ENCODE assay signal across 31 cellular contexts in genomic region chr3:17038141-17038540, GRCh38.
"Had no signal": no experiment of that assay in that cellular context is flagged by ENCODE, and none has a peak within 500 bp of the region (broad histone marks: within the 10 kb centered on the region; RNA-seq: fewer than 3 reads in every experiment).

No MANE protein-coding gene starts in this region.

- H2AFZ ChIP-seq: hepatocyte had no signal

- H3K27me3 ChIP-seq: adrenal gland, ascending aorta, breast epithelium, cardiac muscle cell, esophagus muscularis mucosa, foreskin keratinocyte, gastroesophageal sphincter, heart right ventricle, hepatocyte had no signal

- H3K4me1 ChIP-seq: ascending aorta, breast epithelium, gastroesophageal sphincter had no signal

- DNase-seq: activated B cell treated with CpG ODN at 0.5 μM for 24 hours; activated CD4-positive, alpha-beta memory T cell treated with anti-CD3 and anti-CD28 coated beads for 36 hours; activated CD4-positive, alpha-beta T cell treated with anti-CD3 and anti-CD28 coated beads for 36 hours; activated CD4-positive, alpha-beta T cell treated with anti-CD3 and anti-CD28 coated beads, Interleukin-2, amount 10 ng/mL, durations not matched to agents 24 days and 14 days; activated CD8-positive, alpha-beta memory T cell treated with anti-CD3 and anti-CD28 coated beads, Interleukin-2, amount 10 ng/mL, durations not matched to agents 7 days and 5 days; activated CD8-positive, alpha-beta memory T cell treated with anti-CD3 and anti-CD28 coated beads, Interleukin-2, amount 50 U/mL, for 4 hours; activated CD8-positive, alpha-beta T cell treated with anti-CD3 and anti-CD28 coated beads, Interleukin-2, amount 10 ng/mL, durations not matched to agents 7 days and 5 days; activated effector memory CD4-positive, alpha-beta T cell treated with anti-CD3 and anti-CD28 coated beads, Interleukin-2, amount 50 U/mL, for 16 hours; activated naive CD4-positive, alpha-beta T cell treated with anti-CD3 and anti-CD28 coated beads for 36 hours; activated naive CD8-positive, alpha-beta T cell treated with anti-CD3 and anti-CD28 coated beads for 36 hours; activated naive CD8-positive, alpha-beta T cell treated with anti-CD3 and anti-CD28 coated beads, Interleukin-2, amount 50 U/mL, for 24 hours; activated T-cell treated with anti-CD3 and anti-CD28 coated beads, Interleukin-2, amount 50 U/mL, for 1 hour; activated T-cell treated with anti-CD3 and anti-CD28 coated beads, Interleukin-2, amount 50 U/mL, for 48 hours; adrenal gland; central memory CD4-positive, alpha-beta T cell; cortex of kidney; dermis blood vessel endothelial cell; effector CD4-positive, alpha-beta T cell; effector memory CD8-positive, alpha-beta T cell; erythroblast; foreskin keratinocyte; heart right ventricle; T-helper 17 cell; T1000; WERI-Rb-1 had no signal

- H3K79me2 ChIP-seq: hepatocyte had no signal

- H3K4me3 ChIP-seq: adrenal gland, ascending aorta, breast epithelium, cardiac muscle cell, esophagus muscularis mucosa, gastroesophageal sphincter, heart right ventricle, hepatocyte had no signal

- ATAC-seq: activated CD8-positive, alpha-beta memory T cell treated with anti-CD3 and anti-CD28 coated beads, Interleukin-2, amount 10 ng/mL, durations not matched to agents 7 days and 5 days; activated CD8-positive, alpha-beta T cell treated with anti-CD3 and anti-CD28 coated beads, Interleukin-2, amount 10 ng/mL, durations not matched to agents 7 days and 5 days; effector memory CD8-positive, alpha-beta T cell; gastroesophageal sphincter; heart right ventricle; T-helper 17 cell had no signal

- H3K27ac ChIP-seq: adrenal gland, ascending aorta, breast epithelium, cardiac muscle cell, esophagus muscularis mucosa, foreskin keratinocyte, gastroesophageal sphincter, WERI-Rb-1 had no signal

- H3K4me2 ChIP-seq: hepatocyte had no signal

- H3K9me3 ChIP-seq: adrenal gland, ascending aorta, breast epithelium, esophagus muscularis mucosa, gastroesophageal sphincter, heart right ventricle had no signal

- H3K36me3 ChIP-seq: adrenal gland, ascending aorta, breast epithelium, cardiac muscle cell, esophagus muscularis mucosa, gastroesophageal sphincter, WERI-Rb-1 had no signal
